6 cellular contexts compared by ENCODE assay signal in genomic region chr3:49173116-49173791, GRCh38. TPM values are rescaled to one million over a fixed set of nuclear protein-coding genes. Genes with fewer than 3 reads are reported as not detected.
A peak's percentile ranks its signal among the peaks of the same experiment; 100 is the strongest.
DNase-seq lines count a peak whose midpoint lies in the region; ATAC-seq, FAIRE-seq and TF ChIP-seq lines count a peak whose summit lies in the region.

No MANE protein-coding gene starts in this region.

- H3K27ac ChIP-seq in fibroblast of lung (ENCODE audit: insufficient read depth, low read length), result peak overlapping the region; percentile 8

- no peaks in the 10 kb centered on the region for H4K20me1 ChIP-seq in fibroblast of lung (ENCODE audit: control insufficient read depth, extremely low read depth, insufficient read depth, low read length)

- no peak overlapping the region for H3K9ac ChIP-seq in fibroblast of lung (ENCODE audit: insufficient read depth, low read length)

- H3K36me3 ChIP-seq in fibroblast of lung (ENCODE audit: control insufficient read depth, insufficient read depth, low read length), result peaks cover 13% of the 10 kb centered on the region

- no peaks in the 10 kb centered on the region for H3K9me3 ChIP-seq in fibroblast of lung (ENCODE audit: control insufficient read depth, insufficient read depth, low read depth, low read length)

- FAIRE-seq in GM12892 (lab: Jason Lieb, UNC), result no peak

- no peak for TF ChIP-seq CTCF in fibroblast of lung (conservative IDR thresholded peaks at IDR 0.05 in 1 of 2, IDR thresholded peaks at IDR 0.05 in 1 of 2; ENCODE audit: low read depth in 1 of 2, low read length in 2 of 2)

- ATAC-seq in sciatic nerve (peak; percentile 5), HG02759 (IDR thresholded peaks at IDR 0.05; ENCODE audit: unreplicated experiment) (no peak)

- H3K4me3 ChIP-seq in fibroblast of lung (replicated peaks in 1 of 4; ENCODE audit: control extremely low read depth in 1 of 4, insufficient read depth in 1 of 4, low read depth in 3 of 4, low read length in 4 of 4), result peak overlapping the region in 1 of 4 experiments; percentile 96

- H3K4me1 ChIP-seq in fibroblast of lung (ENCODE audit: control insufficient read depth, extremely low read depth, insufficient read depth, low read length), result peaks cover 16% of the 10 kb centered on the region

- no peaks in the 10 kb centered on the region for H3K27me3 ChIP-seq in fibroblast of lung (ENCODE audit: control insufficient read depth, insufficient read depth, low read length)

- peak; percentile 65 for DNase-seq in NCI-H146 (lab: John Stamatoyannopoulos, UW)
- peak; percentile 15 to 28 for DNase-seq in fibroblast of lung (ENCODE audit: low read depth in 2 of 2)
- DNase-seq in sciatic nerve (ENCODE audit: low spot score), result no peak
- no peak for DNase-seq in mesenteric fat pad (ENCODE audit: low spot score)
- no peak for DNase-seq in GM12892 (ENCODE audit: insufficient read length)

- no peak for TF ChIP-seq POLR2A in GM12892 (IDR thresholded peaks at IDR 0.05; ENCODE audit: low read depth, low read length)

- H2AFZ ChIP-seq in fibroblast of lung (ENCODE audit: low read length), result no peak overlapping the region

- H3K79me2 ChIP-seq in fibroblast of lung (ENCODE audit: control insufficient read depth, insufficient read depth, low read length), result peaks cover 6% of the 10 kb centered on the region

- intact Hi-C loops in sciatic nerve (cut with DNase I), result loop anchor here (10.0 kb wide), 1 partner anchor 282 kb away; no protein-coding TSS in a partner anchor

- peak overlapping the region; percentile 94 for H3K4me2 ChIP-seq in fibroblast of lung (ENCODE audit: extremely low read depth, insufficient read depth, low read length)

RNA-seq across cellular contexts. Expression of gene KLHDC8B, which starts 1.9 kb away (rescaled TPM):
- total RNA-seq in fibroblast of lung, result 40.5 and 42.6 TPM in 2 replicates
- 26.7 and 34.4 TPM in 2 replicates for polyA plus RNA-seq in fibroblast of lung
- polyA plus RNA-seq in fibroblast of lung (2012), result 22.7 and 24.7 TPM in 2 replicates
- 21.1 and 36.2 TPM in 2 replicates for polyA minus RNA-seq in fibroblast of lung (ENCODE audit: low replicate concordance)
- 32.5 TPM for total RNA-seq in sciatic nerve
- 53.5 TPM for total RNA-seq in mesenteric fat pad
- 4.3 TPM for polyA plus RNA-seq in GM12892 (2012; ENCODE audit: missing spikeins)

RNA-seq across cellular contexts. Expression of gene CCDC71, which starts 7.1 kb away (rescaled TPM):
- total RNA-seq in fibroblast of lung, result 16.4 and 17.8 TPM in 2 replicates
- 13.0 and 16.1 TPM in 2 replicates for polyA plus RNA-seq in fibroblast of lung
- polyA plus RNA-seq in fibroblast of lung (2012), result 18.0 and 23.2 TPM in 2 replicates
- polyA minus RNA-seq in fibroblast of lung (ENCODE audit: low replicate concordance), result 55.6 and 70.5 TPM in 2 replicates
- total RNA-seq in sciatic nerve, result 20.7 TPM
- 19.4 TPM for total RNA-seq in mesenteric fat pad
- 15.7 TPM for polyA plus RNA-seq in GM12892 (2012; ENCODE audit: missing spikeins)

RNA-seq across cellular contexts. Expression of gene LAMB2, which starts 40.4 kb away (rescaled TPM):
- total RNA-seq in fibroblast of lung (747 and 1,026 TPM in 2 replicates), sciatic nerve (515 TPM), mesenteric fat pad (310 TPM)
- 285 and 375 TPM in 2 replicates for polyA plus RNA-seq in fibroblast of lung
- 336 and 501 TPM in 2 replicates for polyA plus RNA-seq in fibroblast of lung (2012)
- 2,522 and 3,887 TPM in 2 replicates for polyA minus RNA-seq in fibroblast of lung (ENCODE audit: low replicate concordance)
- polyA plus RNA-seq in GM12892 (2012; ENCODE audit: missing spikeins), result not detected

RNA-seq across cellular contexts. Expression of gene USP19, which starts 52.6 kb away (rescaled TPM):
- total RNA-seq in fibroblast of lung, result 49.1 and 53.8 TPM in 2 replicates
- polyA plus RNA-seq in fibroblast of lung, result 23.3 and 25.0 TPM in 2 replicates
- 20.1 and 24.2 TPM in 2 replicates for polyA plus RNA-seq in fibroblast of lung (2012)
- polyA minus RNA-seq in fibroblast of lung (ENCODE audit: low replicate concordance), result 97.5 and 113 TPM in 2 replicates
- total RNA-seq in sciatic nerve, result 55.7 TPM
- 45.0 TPM for total RNA-seq in mesenteric fat pad
- 19.5 TPM for polyA plus RNA-seq in GM12892 (2012; ENCODE audit: missing spikeins)

Comparison
In these comparisons a context has a peak if more than half of its experiments do, and no peak if none do; other contexts are left out.
1. DNase-seq: peak in NCI-H146 (single experiment) and fibroblast of lung (2 of 2); none in sciatic nerve (single experiment), mesenteric fat pad (single experiment) and GM12892 (single experiment).